ENCODE assay signal across 8 cellular contexts in genomic region chr4:48906283-48907173, GRCh38. TPM values are rescaled to one million over a fixed set of nuclear protein-coding genes. Genes with fewer than 3 reads are reported as not detected.
DNase-seq lines count a peak whose midpoint lies in the region; ATAC-seq and TF ChIP-seq lines count a peak whose summit lies in the region.

OCIAD2 (minus strand) TSS chr4:48906774; CDS start chr4:48904549, 2,225 bp downstream.

- peaks cover 24% of the 10 kb centered on the region; the same call in 1 of the 2 replicates for H3K4me1 ChIP-seq in HUES64 (ENCODE audit: insufficient read depth, low read length)
- peaks cover 10% of the 10 kb centered on the region for H3K4me1 ChIP-seq in OCI-LY3 (ENCODE audit: low read length)
- peaks cover 0 to 17% (median 4%) of the 10 kb centered on the region in 3 donors for H3K4me1 ChIP-seq in gastroesophageal sphincter
- peaks cover 13 to 19% of the 10 kb centered on the region in 2 experiments for H3K4me1 ChIP-seq in trophoblast cell (ENCODE audit: control insufficient read depth in 1 of 2, insufficient read depth in 2 of 2, low read length in 2 of 2)
- peaks cover 11% of the 10 kb centered on the region for H3K4me1 ChIP-seq in upper lobe of right lung

- peaks cover 30% of the 10 kb centered on the region for H3K36me3 ChIP-seq in HUES64 (ENCODE audit: insufficient read depth, low read length)
- H3K36me3 ChIP-seq in OCI-LY3 (replicated peaks; ENCODE audit: low read depth, low read length), result peaks cover 4% of the 10 kb centered on the region
- peaks cover 0 to 11% of the 10 kb centered on the region in 2 donors for H3K36me3 ChIP-seq in gastroesophageal sphincter
- H3K36me3 ChIP-seq in trophoblast cell (ENCODE audit: control insufficient read depth in 1 of 2, insufficient read depth in 2 of 2, low read length in 2 of 2), result peaks cover 11 to 15% of the 10 kb centered on the region in 2 experiments
- H3K36me3 ChIP-seq in upper lobe of right lung, result peaks cover 6% of the 10 kb centered on the region

- peak within 1 kb of the TSS; percentile 23 for H3K18ac ChIP-seq in trophoblast cell (ENCODE audit: low read length)

- no peaks in the 10 kb centered on the region; the same call in 1 of the 2 replicates for H3K27me3 ChIP-seq in HUES64 (ENCODE audit: insufficient read depth, low read length)
- H3K27me3 ChIP-seq in OCI-LY3 (ENCODE audit: low read depth, low read length), result no peaks in the 10 kb centered on the region
- peaks cover 8% of the 10 kb centered on the region for H3K27me3 ChIP-seq in gastroesophageal sphincter
- H3K27me3 ChIP-seq in trophoblast cell (ENCODE audit: insufficient read depth, low read length), result no peaks in the 10 kb centered on the region
- no peaks in the 10 kb centered on the region for H3K27me3 ChIP-seq in upper lobe of right lung

- H2BK5ac ChIP-seq in trophoblast cell (ENCODE audit: low read depth, low read length, poor library complexity), result no peak within 1 kb of the TSS

- peak within 1 kb of the TSS; percentile 89 for H3K4me3 ChIP-seq in HUES64 (ENCODE audit: low read length)
- peak within 1 kb of the TSS; percentile 97 for H3K4me3 ChIP-seq in OCI-LY3 (ENCODE audit: low read length)
- peak within 1 kb of the TSS; percentile 49 to 73 for H3K4me3 ChIP-seq in gastroesophageal sphincter
- H3K4me3 ChIP-seq in trophoblast cell (ENCODE audit: low read depth, low read length), result peak within 1 kb of the TSS; percentile 83
- H3K4me3 ChIP-seq in upper lobe of right lung, result peak within 1 kb of the TSS; percentile 78

- WGBS in HUES64, result 8% methylated on average over 62 of the region's 62 CpGs
- 2 to 30% methylated on average over 13 of the region's 62 CpGs for WGBS in gastroesophageal sphincter (ENCODE audit: low coverage in 1 of 2), 2 donors
- WGBS in trophoblast cell (ENCODE audit: extremely low coverage, insufficient coverage, insufficient read length), result no CpG with 5 or more reads among the region's 62 CpGs

- H3K27ac Mint-ChIP-seq in activated T-helper 2 cell treated with anti-CD3 and anti-CD28 coated beads, Interferon-gamma antibody, Interleukin-2, Interleukin-4, amounts not matched to agents 10 μg/mL and 5 μg/mL and 100 μg/mL, durations not matched to agents 14 hours and 24 hours and 36 hours, result peak within 1 kb of the TSS; percentile 81

- peak within 1 kb of the TSS; percentile 77 for H4K8ac ChIP-seq in trophoblast cell (ENCODE audit: low read depth, low read length)

- peak within 1 kb of the TSS; percentile 52 for H4K91ac ChIP-seq in trophoblast cell (ENCODE audit: low read depth, low read length)

- H3K9me3 ChIP-seq in HUES64 (ENCODE audit: insufficient read depth, low read depth, low read length) (no peaks in the 10 kb centered on the region), OCI-LY3 (ENCODE audit: insufficient read depth, low read length) (no peaks in the 10 kb centered on the region), gastroesophageal sphincter (no peaks in the 10 kb centered on the region), trophoblast cell (ENCODE audit: insufficient read depth, low read depth, low read length) (no peaks in the 10 kb centered on the region), upper lobe of right lung (no peaks in the 10 kb centered on the region)

- no peak for TF ChIP-seq POLR2A in gastroesophageal sphincter (IDR thresholded peaks at IDR 0.05)

- intact Hi-C loops in activated T-helper 2 cell treated with anti-CD3 and anti-CD28 coated beads, Interferon-gamma antibody, Interleukin-2, Interleukin-4, amounts not matched to agents 10 μg/mL and 5 μg/mL and 100 μg/mL, durations not matched to agents 14 hours and 24 hours and 36 hours (cut with micrococcal nuclease), result loop anchor here (1.0 to 5.0 kb wide), 3 partner anchors 76 to 328 kb away; no protein-coding TSS in a partner anchor
- intact Hi-C loops in upper lobe of right lung (cut with DNase I), result no loop called here

- no peaks in the 10 kb centered on the region for H4K20me1 ChIP-seq in OCI-LY3 (ENCODE audit: insufficient read depth, low read length)

- H2BK12ac ChIP-seq in trophoblast cell (ENCODE audit: low read length), result no peak within 1 kb of the TSS

- H2BK120ac ChIP-seq in trophoblast cell (ENCODE audit: insufficient read depth, low read length, poor library complexity), result peak within 1 kb of the TSS; percentile 44

- H3K4me1 Mint-ChIP-seq in activated T-helper 2 cell treated with anti-CD3 and anti-CD28 coated beads, Interferon-gamma antibody, Interleukin-2, Interleukin-4, amounts not matched to agents 10 μg/mL and 5 μg/mL and 100 μg/mL, durations not matched to agents 14 hours and 24 hours and 36 hours (ENCODE audit: low read depth), result peaks cover 26% of the 10 kb centered on the region

- peaks cover 11% of the 10 kb centered on the region for H3K79me1 ChIP-seq in trophoblast cell (ENCODE audit: low read length)

- peak within 1 kb of the TSS; percentile 89 for H3K4me3 Mint-ChIP-seq in activated T-helper 2 cell treated with anti-CD3 and anti-CD28 coated beads, Interferon-gamma antibody, Interleukin-2, Interleukin-4, amounts not matched to agents 10 μg/mL and 5 μg/mL and 100 μg/mL, durations not matched to agents 14 hours and 24 hours and 36 hours (ENCODE audit: low read depth)

- H3K79me2 ChIP-seq in OCI-LY3 (ENCODE audit: low read length) (peaks cover 12% of the 10 kb centered on the region), trophoblast cell (ENCODE audit: control insufficient read depth, insufficient read depth, low read length, poor library complexity) (peaks cover 6% of the 10 kb centered on the region)

- peak within 1 kb of the TSS; percentile 31 for H3K23ac ChIP-seq in trophoblast cell (ENCODE audit: low read length)

- no peaks in the 10 kb centered on the region for H3K27me3 Mint-ChIP-seq in activated T-helper 2 cell treated with anti-CD3 and anti-CD28 coated beads, Interferon-gamma antibody, Interleukin-2, Interleukin-4, amounts not matched to agents 10 μg/mL and 5 μg/mL and 100 μg/mL, durations not matched to agents 14 hours and 24 hours and 36 hours (ENCODE audit: low read depth)

- H3K9ac ChIP-seq in HUES64 (ENCODE audit: low read depth, low read length) (peak within 1 kb of the TSS; percentile 87), OCI-LY3 (ENCODE audit: low read length) (peak within 1 kb of the TSS; percentile 77), trophoblast cell (ENCODE audit: low read length) (peak within 1 kb of the TSS; percentile 64)

- H3K27ac ChIP-seq in HUES64 (ENCODE audit: low read depth, low read length) (peak within 1 kb of the TSS; percentile 62), OCI-LY3 (ENCODE audit: low read length) (no peak within 1 kb of the TSS), gastroesophageal sphincter (peak within 1 kb of the TSS in 2 of 4 donors; percentile 14 to 64), trophoblast cell (ENCODE audit: low read depth, low read length) (no peak within 1 kb of the TSS), upper lobe of right lung (peak within 1 kb of the TSS; percentile 75)

- no peaks in the 10 kb centered on the region for H3K9me3 Mint-ChIP-seq in activated T-helper 2 cell treated with anti-CD3 and anti-CD28 coated beads, Interferon-gamma antibody, Interleukin-2, Interleukin-4, amounts not matched to agents 10 μg/mL and 5 μg/mL and 100 μg/mL, durations not matched to agents 14 hours and 24 hours and 36 hours

- peak within 1 kb of the TSS; percentile 73 for H2AK5ac ChIP-seq in trophoblast cell (ENCODE audit: low read length)

- peak within 1 kb of the TSS; percentile 28 for H3K4ac ChIP-seq in trophoblast cell (ENCODE audit: low read depth, low read length)

- ATAC-seq in GM21423 (IDR thresholded peaks at IDR 0.05; ENCODE audit: unreplicated experiment) (peak; percentile 92), gastroesophageal sphincter (peak; percentile 57), upper lobe of right lung (peak; percentile 93)

- peaks cover 24% of the 10 kb centered on the region for H3K36me3 Mint-ChIP-seq in activated T-helper 2 cell treated with anti-CD3 and anti-CD28 coated beads, Interferon-gamma antibody, Interleukin-2, Interleukin-4, amounts not matched to agents 10 μg/mL and 5 μg/mL and 100 μg/mL, durations not matched to agents 14 hours and 24 hours and 36 hours (ENCODE audit: low read depth)

- TF ChIP-seq CTCF in OCI-LY3 (IDR thresholded peaks at IDR 0.05; ENCODE audit: low read depth, low read length) (peak; percentile 49), gastroesophageal sphincter (IDR thresholded peaks at IDR 0.05) (peak in 1 of 4 experiments; percentile 24), upper lobe of right lung (IDR thresholded peaks at IDR 0.05) (peak; percentile 30)

- TF ChIP-seq EP300 in gastroesophageal sphincter (IDR thresholded peaks at IDR 0.05), result no peak

- DNase-seq in DMS153 (lab: John Stamatoyannopoulos, UW), result peak; percentile 32
- DNase-seq in activated T-helper 2 cell treated with anti-CD3 and anti-CD28 coated beads, Interferon-gamma antibody, Interleukin-2, Interleukin-4, amounts not matched to agents 10 μg/mL and 5 μg/mL and 100 μg/mL, durations not matched to agents 14 hours and 24 hours and 36 hours (ENCODE audit: low spot score), result peak; percentile 71
- DNase-seq in trophoblast cell, result no peak
- peak; percentile 90 for DNase-seq in upper lobe of right lung

- peak within 1 kb of the TSS; percentile 76 for H2AFZ ChIP-seq in OCI-LY3 (ENCODE audit: low read depth, low read length)
- H2AFZ ChIP-seq in trophoblast cell (ENCODE audit: insufficient read depth, low read length, poor library complexity), result peak within 1 kb of the TSS; percentile 50

- H3K4me2 ChIP-seq in OCI-LY3 (ENCODE audit: low read length) (peak within 1 kb of the TSS; percentile 100), trophoblast cell (ENCODE audit: low read length) (peak within 1 kb of the TSS; percentile 89)

- peak within 1 kb of the TSS; percentile 47 for H3K14ac ChIP-seq in trophoblast cell (ENCODE audit: low read length)

- H4K12ac ChIP-seq in trophoblast cell (ENCODE audit: low read depth, low read length), result peak within 1 kb of the TSS; percentile 49

RNA-seq across cellular contexts. Expression of gene OCIAD2, which starts in this region (rescaled TPM):
- polyA plus RNA-seq in HUES64 (2013, experiment 1 of 2), result 108 TPM
- polyA plus RNA-seq in HUES64 (2013, experiment 2 of 2), result 109 TPM
- 53.5 and 63.0 TPM in 2 replicates for total RNA-seq in activated T-helper 2 cell treated with anti-CD3 and anti-CD28 coated beads, Interferon-gamma antibody, Interleukin-2, Interleukin-4, amounts not matched to agents 10 μg/mL and 5 μg/mL and 100 μg/mL, durations not matched to agents 14 hours and 24 hours and 36 hours
- total RNA-seq in gastroesophageal sphincter (1 to 10 TPM; 2.4 to 9.3 (median 5.0) TPM), upper lobe of right lung (30.6 TPM)
- 88.6 and 89.3 TPM in 2 replicates for polyA plus RNA-seq in trophoblast cell (2013)

Comparison
In these comparisons a context has a peak if more than half of its experiments do, and no peak if none do; other contexts are left out.
1. DNase-seq: peak in DMS153 (single experiment), activated T-helper 2 cell treated with anti-CD3 and anti-CD28 coated beads, Interferon-gamma antibody, Interleukin-2, Interleukin-4, amounts not matched to agents 10 μg/mL and 5 μg/mL and 100 μg/mL, durations not matched to agents 14 hours and 24 hours and 36 hours (single experiment) and upper lobe of right lung (single experiment); none in trophoblast cell (0 of 2).
2. H3K27ac ChIP-seq: peak in HUES64 (single experiment) and upper lobe of right lung (single experiment); none in OCI-LY3 (single experiment) and trophoblast cell (single experiment).
3. Peak in every context shown above with its lines, with median percentiles within 50 percentile points of each other: ATAC-seq, H3K4me3 ChIP-seq and H3K9ac ChIP-seq.